Comparison of ENCODE assay signal across 8 cellular contexts in genomic region chr22:36123673-36124630, GRCh38. TPM values are rescaled to one million over a fixed set of nuclear protein-coding genes. Genes with fewer than 3 reads are reported as not detected.
DNase-seq lines count a peak whose midpoint lies in the region; ATAC-seq and TF ChIP-seq lines count a peak whose summit lies in the region.

No MANE protein-coding gene starts in this region.

- POLR2A ChIA-PET in CD8-positive, alpha-beta T cell (lab: Charles Lee) = interaction anchor here (0.5 to 1.8 kb wide), 6 partner anchors 8 to 1822 kb away, joined by 3 to 8 read pairs (median 4); no protein-coding TSS in a partner anchor
- POLR2A ChIA-PET in naive thymus-derived CD4-positive, alpha-beta T cell (lab: Charles Lee) = no interaction called here

- no peaks in the 10 kb centered on the region for H3K27me3 ChIP-seq in CD8-positive, alpha-beta T cell (ENCODE audit: insufficient read depth, low read length)
- no peaks in the 10 kb centered on the region for H3K27me3 ChIP-seq in naive thymus-derived CD4-positive, alpha-beta T cell (ENCODE audit: control insufficient read depth in 2 of 2, insufficient read depth in 2 of 2, low read length in 2 of 2)

- H3K27ac ChIP-seq in CD8-positive, alpha-beta T cell (ENCODE audit: low read depth, low read length) = peak overlapping the region; percentile 41
- H3K27ac ChIP-seq in naive thymus-derived CD4-positive, alpha-beta T cell (ENCODE audit: low read depth, low read length) = peak overlapping the region; percentile 63

- ATAC-seq in CD8-positive, alpha-beta T cell = peak; percentile 99
- peak; percentile 79 for ATAC-seq in GM21423 (IDR thresholded peaks at IDR 0.05; ENCODE audit: unreplicated experiment)
- peak; percentile 100 for ATAC-seq in naive thymus-derived CD4-positive, alpha-beta T cell

- TF ChIP-seq CTCF in CD8-positive, alpha-beta T cell (IDR thresholded peaks at IDR 0.05) = peak; percentile 95
- TF ChIP-seq CTCF in LNCAP (IDR thresholded peaks at IDR 0.05) = peak; percentile 98

- no peaks in the 10 kb centered on the region for H3K9me3 ChIP-seq in CD8-positive, alpha-beta T cell (ENCODE audit: low read length)
- H3K9me3 ChIP-seq in naive thymus-derived CD4-positive, alpha-beta T cell (ENCODE audit: control insufficient read depth in 2 of 3, low read length in 3 of 3) = no peaks in the 10 kb centered on the region

- DNase-seq in CD8-positive, alpha-beta T cell = peak; percentile 80 to 95 (median 90)
- DNase-seq in RKO (ENCODE audit: low spot score) (peak; percentile 94), activated T-helper 1 cell treated with Interleukin-2 at 50 U/mL for 16 hours (ENCODE audit: low read depth) (peak; percentile 87), fibroblast of gingiva (ENCODE audit: low read depth) (peak; percentile 93)
- DNase-seq in naive thymus-derived CD4-positive, alpha-beta T cell = peak; percentile 87 to 94 (median 92)
- DNase-seq in stimulated activated CD8-positive, alpha-beta memory T cell treated with anti-CD3 and anti-CD28 coated beads, Interleukin-7, amount 100 ng/mL, for 48 hours (ENCODE audit: extremely low read depth in 1 of 2, low read depth in 1 of 2) = peak; percentile 75 to 85

- no peaks in the 10 kb centered on the region for H3K36me3 ChIP-seq in CD8-positive, alpha-beta T cell (ENCODE audit: insufficient read depth, low read length)
- H3K36me3 ChIP-seq in naive thymus-derived CD4-positive, alpha-beta T cell (ENCODE audit: control insufficient read depth in 2 of 3, insufficient read depth in 3 of 3, low read length in 3 of 3) = no peaks in the 10 kb centered on the region

- H3K9me3 Mint-ChIP-seq in CD8-positive, alpha-beta T cell = no peaks in the 10 kb centered on the region
- no peaks in the 10 kb centered on the region for H3K9me3 Mint-ChIP-seq in naive thymus-derived CD4-positive, alpha-beta T cell

- CTCF ChIA-PET in CD8-positive, alpha-beta T cell (lab: Charles Lee) = interaction anchor here (0.6 to 3.3 kb wide), 26 partner anchors 8 to 802 kb away, joined by 3 to 26 read pairs (median 4); partner anchors contain the start of gene MB
- CTCF ChIA-PET in naive thymus-derived CD4-positive, alpha-beta T cell (lab: Charles Lee) = interaction anchor here (0.7 to 2.5 kb wide), 9 partner anchors 8 to 773 kb away, joined by 3 to 10 read pairs (median 4); partner anchors contain the start of gene APOL3

- H3K4me1 ChIP-seq in CD8-positive, alpha-beta T cell (ENCODE audit: insufficient read depth, low read length) = peaks cover 9% of the 10 kb centered on the region
- H3K4me1 ChIP-seq in naive thymus-derived CD4-positive, alpha-beta T cell (ENCODE audit: control insufficient read depth in 2 of 2, insufficient read depth in 2 of 2, low read length in 2 of 2) = no peaks in the 10 kb centered on the region

- peak overlapping the region; percentile 89 for H3K4me3 Mint-ChIP-seq in CD8-positive, alpha-beta T cell
- peak overlapping the region; percentile 68 to 89 (median 84) for H3K4me3 Mint-ChIP-seq in naive thymus-derived CD4-positive, alpha-beta T cell

- peaks cover 13% of the 10 kb centered on the region for H3K4me1 Mint-ChIP-seq in CD8-positive, alpha-beta T cell (ENCODE audit: low read depth)
- peaks cover 8 to 13% (median 11%) of the 10 kb centered on the region in 7 donors for H3K4me1 Mint-ChIP-seq in naive thymus-derived CD4-positive, alpha-beta T cell

- H3K36me3 Mint-ChIP-seq in CD8-positive, alpha-beta T cell = peaks cover 3% of the 10 kb centered on the region
- H3K36me3 Mint-ChIP-seq in naive thymus-derived CD4-positive, alpha-beta T cell = peaks cover 0 to 3% (median 0%) of the 10 kb centered on the region in 5 donors

- H3K4me3 ChIP-seq in CD8-positive, alpha-beta T cell (ENCODE audit: low read depth, low read length) = peak overlapping the region; percentile 54
- peak overlapping the region; percentile 45 for H3K4me3 ChIP-seq in naive thymus-derived CD4-positive, alpha-beta T cell (ENCODE audit: low read length)

- H3K27ac Mint-ChIP-seq in CD8-positive, alpha-beta T cell = peak overlapping the region; percentile 98
- H3K27ac Mint-ChIP-seq in naive thymus-derived CD4-positive, alpha-beta T cell = peak overlapping the region; percentile 87 to 96 (median 93)

- no peaks in the 10 kb centered on the region for H3K27me3 Mint-ChIP-seq in CD8-positive, alpha-beta T cell (ENCODE audit: low read depth)
- H3K27me3 Mint-ChIP-seq in naive thymus-derived CD4-positive, alpha-beta T cell = peaks cover 0 to 10% (median 0%) of the 10 kb centered on the region in 5 donors

- intact Hi-C loops in CD8-positive, alpha-beta T cell (cut with DNase I, micrococcal nuclease) = loop anchor here (1.0 to 10.0 kb wide), 9 partner anchors 58 to 774 kb away; no protein-coding TSS in a partner anchor
- intact Hi-C loops in naive thymus-derived CD4-positive, alpha-beta T cell (cut with micrococcal nuclease) = loop anchor here (1.0 to 5.0 kb wide), 8 partner anchors 56 to 774 kb away; partner anchors contain the start of gene RBFOX2 (in 1 of the 2)

RNA-seq across cellular contexts. Expression of gene APOL3, which starts 36.6 kb away (rescaled TPM):
- total RNA-seq in CD8-positive, alpha-beta T cell = 100 to 1,000 TPM; 257 to 259 TPM
- total RNA-seq in naive thymus-derived CD4-positive, alpha-beta T cell = 100 to 1,000 TPM; 121 to 212 (median 175) TPM
- 10 to 100 TPM; 56.9 to 83.9 TPM for polyA plus RNA-seq in naive thymus-derived CD4-positive, alpha-beta T cell

Comparison
In these comparisons a context has a peak if more than half of its experiments do, and no peak if none do; other contexts are left out.
1. Peak in every context shown above with its lines: DNase-seq, ATAC-seq, H3K4me3 ChIP-seq and H3K27ac ChIP-seq.